In the genomic region with DNA sequence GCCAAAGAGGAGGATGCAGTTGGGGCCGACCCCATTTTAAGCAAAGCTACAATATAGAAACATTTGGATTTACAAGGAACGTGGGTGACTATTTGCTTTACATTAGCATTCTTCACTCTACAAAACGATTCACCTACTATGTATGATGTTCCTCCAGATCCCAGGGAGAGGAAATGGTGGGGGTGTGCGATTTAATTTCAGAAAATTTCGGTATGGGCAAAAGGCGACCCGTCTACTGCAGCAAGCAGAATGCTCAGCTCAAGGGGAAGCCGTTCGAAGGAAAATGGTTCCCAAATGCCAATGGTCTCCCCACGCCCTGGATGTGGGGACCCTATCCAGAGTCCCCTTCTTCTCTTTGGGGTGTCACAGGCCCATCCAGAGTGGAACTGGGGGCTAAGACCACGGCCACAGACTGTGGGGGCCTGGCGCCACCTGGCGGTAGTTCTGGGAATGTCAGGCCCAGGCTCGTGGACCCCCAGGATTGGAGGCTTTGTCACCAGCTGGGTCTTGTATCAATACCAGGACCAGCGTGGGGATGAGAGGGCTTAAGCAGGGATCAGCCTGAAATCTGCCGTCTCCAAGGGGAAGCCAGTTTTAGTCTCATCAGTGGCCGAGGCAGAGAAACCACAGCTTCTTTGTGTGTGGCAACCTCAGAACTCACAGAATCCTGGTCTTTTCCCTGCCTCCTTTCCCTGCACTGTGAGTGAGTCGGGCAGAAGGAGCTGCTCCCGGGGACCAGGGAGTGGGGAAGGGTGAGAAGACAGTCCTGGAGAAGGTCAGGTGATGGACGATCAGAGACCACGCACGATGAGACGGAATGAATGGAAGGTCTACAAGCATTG, we compare ENCODE assay signal across 8 cellular contexts. TPM values are rescaled to one million over a fixed set of nuclear protein-coding genes. Genes with fewer than 3 reads are reported as not detected.
DNase-seq lines count a peak whose midpoint lies in the region; ATAC-seq, FAIRE-seq and TF ChIP-seq lines count a peak whose summit lies in the region.

No MANE protein-coding gene starts in this region.

- intact Hi-C loops in breast epithelium (cut with DNase I; ENCODE audit: low total_unique reads): loop anchor here (5.0 kb wide), 1 partner anchor 40 kb away; no protein-coding TSS in a partner anchor

- H3K9me3 ChIP-seq in breast epithelium: no peaks in the 10 kb centered on the region
- H3K9me3 ChIP-seq in liver (ENCODE audit: control insufficient read depth in 4 of 4, low read length in 3 of 4): no peaks in the 10 kb centered on the region

- no peak overlapping the region for H3K9ac ChIP-seq in liver (ENCODE audit: low read depth in 1 of 2, low read length in 2 of 2)

- H3K4me1 ChIP-seq in breast epithelium (peaks cover 7 to 14% of the 10 kb centered on the region in 2 donors), liver (ENCODE audit: control insufficient read depth in 4 of 4, insufficient read depth in 4 of 4, low read length in 3 of 4) (peaks cover 0 to 8% (median 0%) of the 10 kb centered on the region in 4 donors)

- peak; percentile 85 to 91 for TF ChIP-seq RAD21 in liver (IDR thresholded peaks at IDR 0.05)

- H3K27ac ChIP-seq in breast epithelium (no peak overlapping the region), liver (ENCODE audit: low read depth in 1 of 2, low read length in 2 of 2) (no peak overlapping the region)

- WGBS in liver: 41% methylated on average over 23 of the region's 23 CpGs

- H3K4me3 ChIP-seq in AG04449 (ENCODE audit: low read depth, low read length): no peak overlapping the region
- no peak overlapping the region; the same call in 1 of the 2 replicates for H3K4me3 ChIP-seq in WI38 (ENCODE audit: low read depth, low read length)
- no peak overlapping the region for H3K4me3 ChIP-seq in breast epithelium
- no peak overlapping the region for H3K4me3 ChIP-seq in liver (ENCODE audit: low read depth in 1 of 3, low read length in 3 of 3)

- ATAC-seq in HG02973 (IDR thresholded peaks at IDR 0.05; ENCODE audit: unreplicated experiment): no peak

- FAIRE-seq in H54 (lab: Jason Lieb, UNC): no peak

- TF ChIP-seq CTCF in AG04449 (IDR thresholded peaks at IDR 0.05; ENCODE audit: insufficient read depth, low read length, missing control alignments) (peak; percentile 94), WI38 (IDR thresholded peaks at IDR 0.05; ENCODE audit: low read depth, low read length) (peak; percentile 97), breast epithelium (IDR thresholded peaks at IDR 0.05) (peak; percentile 91 to 96 (median 94)), liver (IDR thresholded peaks at IDR 0.05; ENCODE audit: low read depth, low read length, missing input control) (peak; percentile 86)

- TF ChIP-seq POLR2A in H54 (IDR thresholded peaks at IDR 0.05; ENCODE audit: low read depth, low read length) (no peak), breast epithelium (IDR thresholded peaks at IDR 0.05) (no peak)

- H3K36me3 ChIP-seq in breast epithelium (no peaks in the 10 kb centered on the region), liver (ENCODE audit: control insufficient read depth in 4 of 4, insufficient read depth in 3 of 4, low read depth in 1 of 4, low read length in 3 of 4) (peaks cover 0 to 26% (median 9%) of the 10 kb centered on the region in 4 donors)

- CTCF ChIA-PET in AG04449 (lab: Yijun Ruan, JAX): interaction anchor here (0.6 to 8.9 kb wide), 56 partner anchors 9 to 932 kb away, joined by 3 to 215 read pairs (median 6); partner anchors contain the start of gene LRRC10B

- POLR2A ChIA-PET in AG04449 (lab: Yijun Ruan, JAX): no interaction called here

- DNase-seq in AG04449 (ENCODE audit: low read depth, low spot score) (no peak), H54 (ENCODE audit: insufficient read length, low spot score) (peak; percentile 78), breast epithelium (ENCODE audit: low spot score in 2 of 2) (no peak), NCI-H2029 treated with DMSO at 0.1 percent for 48 hours (lab: John Stamatoyannopoulos, UW) (no peak)
- peak; percentile 30 to 39 for DNase-seq in stimulated activated CD8-positive, alpha-beta memory T cell treated with anti-CD3 and anti-CD28 coated beads, Interleukin-4, amount 100 ng/mL, for 1 hour (ENCODE audit: low read depth in 2 of 2, low spot score in 1 of 2)

- H3K27me3 ChIP-seq in breast epithelium (no peaks in the 10 kb centered on the region), liver (ENCODE audit: control insufficient read depth in 4 of 4, insufficient read depth in 4 of 4, low read length in 3 of 4) (no peaks in the 10 kb centered on the region)

TF ChIP-seq in liver, 16 proteins besides CTCF, POLR2A, EP300 and RAD21:
- TF ChIP-seq YY1 (IDR thresholded peaks at IDR 0.05) (no peak), NR2F2 (IDR thresholded peaks at IDR 0.05) (no peak), RXRA (IDR thresholded peaks at IDR 0.05) (no peak), SP1 (IDR thresholded peaks at IDR 0.05) (no peak), GABPA (IDR thresholded peaks at IDR 0.05 in 1 of 2, conservative IDR thresholded peaks at IDR 0.05 in 1 of 2) (no peak), FOXA1 (IDR thresholded peaks at IDR 0.05) (no peak), JUND (IDR thresholded peaks at IDR 0.05) (no peak), TAF1 (conservative IDR thresholded peaks at IDR 0.05) (no peak)
- TF ChIP-seq, protein P1, sequence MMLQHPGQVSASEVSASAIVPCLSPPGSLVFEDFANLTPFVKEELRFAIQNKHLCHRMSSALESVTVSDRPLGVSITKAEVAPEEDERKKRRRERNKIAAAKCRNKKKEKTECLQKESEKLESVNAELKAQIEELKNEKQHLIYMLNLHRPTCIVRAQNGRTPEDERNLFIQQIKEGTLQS (IDR thresholded peaks at IDR 0.05): no peak

RNA-seq across cellular contexts. Expression of gene LRRC10B, which starts 8.3 kb away (rescaled TPM):
- total RNA-seq in breast epithelium (1 to 10 TPM in 2 of 3 donors, not detected in 1; 1.5 to 3.3 TPM), liver (under 1 TPM in 1 of 2 donors, not detected in 1; 0.08 TPM)
- polyA plus RNA-seq in liver: under 1 TPM in 1 of 2 donors, not detected in 1; 0.03 TPM

Comparison
In these comparisons a context has a peak if more than half of its experiments do, and no peak if none do; other contexts are left out.
1. DNase-seq: peak in H54 (single experiment) and stimulated activated CD8-positive, alpha-beta memory T cell treated with anti-CD3 and anti-CD28 coated beads, Interleukin-4, amount 100 ng/mL, for 1 hour (2 of 2); none in AG04449 (single experiment), breast epithelium (0 of 2) and NCI-H2029 treated with DMSO at 0.1 percent for 48 hours (single experiment).
2. Peak in every context shown above with its lines, with median percentiles within 50 percentile points of each other: CTCF ChIP-seq.